11 cellular contexts compared by ENCODE assay signal in genomic region chr22:26975381-26975780, GRCh38.
"Had no signal": no experiment of that assay in that cellular context is flagged by ENCODE, and none has a peak within 500 bp of the region (broad histone marks: within the 10 kb centered on the region; RNA-seq: fewer than 3 reads in every experiment).

No MANE protein-coding gene starts in this region.

- FAIRE-seq: colon, endometrium had no signal

- DNase-seq: activated CD4-positive, alpha-beta T cell treated with anti-CD3 and anti-CD28 coated beads, Interleukin-2, amount 50 U/mL, for 4 hours; activated CD4-positive, CD25-positive, alpha-beta regulatory T cell treated with anti-CD3 and anti-CD28 coated beads, Interleukin-2, amount 50 U/mL, for 72 hours; activated naive CD4-positive, alpha-beta T cell treated with anti-CD3 and anti-CD28 coated beads, Interleukin-2, amount 10 ng/mL, durations not matched to agents 7 days and 5 days; esophagus squamous epithelium; head of caudate nucleus; immature natural killer cell; stimulated activated CD4-positive, alpha-beta T cell treated with anti-CD3 and anti-CD28 coated beads, Interleukin-2, amount 100 ng/mL, for 48 hours; T-helper 1 cell; T1000 had no signal
